Comparison of ENCODE assay signal across 8 cellular contexts in genomic region chr1:74197657-74198552, GRCh38. TPM values are rescaled to one million over a fixed set of nuclear protein-coding genes. Genes with fewer than 3 reads are reported as not detected.
DNase-seq lines count a peak whose midpoint lies in the region; ATAC-seq, FAIRE-seq and TF ChIP-seq lines count a peak whose summit lies in the region.

TSS of gene FPGT (plus strand) at chr1:74198242. CDS start at chr1:74198279, 37 bp downstream.
TSS of gene LRRIQ3 (minus strand) at chr1:74198176. CDS start at chr1:74183684, 14,492 bp downstream.

- TF ChIP-seq CTCF in chondrocyte (IDR thresholded peaks at IDR 0.05) (no peak), keratinocyte (optimal IDR thresholded peaks at IDR 0.05 in 1 of 3, IDR thresholded peaks at IDR 0.05 in 1 of 3, conservative IDR thresholded peaks at IDR 0.05 in 1 of 3; ENCODE audit: extremely low read depth in 1 of 3, insufficient read depth in 2 of 3, low read length in 3 of 3) (no peak)

- H3K4me2 ChIP-seq in keratinocyte (ENCODE audit: control insufficient read depth, extremely low read depth, insufficient read depth, low read depth, low read length), result peak within 1 kb of the TSS; percentile 69

- FAIRE-seq in keratinocyte (lab: Jason Lieb, UNC), result peak; percentile 60

- peak within 1 kb of the TSS; percentile 90 for H3K4me3 Mint-ChIP-seq in chondrocyte (ENCODE audit: unreplicated experiment)

- DNase-seq in Ammon's horn (ENCODE audit: low spot score) (peak; percentile 96), NCI-H460 (ENCODE audit: extremely low read depth, low read depth) (peak; percentile 88), chondrocyte (ENCODE audit: low spot score) (peak; percentile 97), keratinocyte (ENCODE audit: low read depth, low spot score) (peak; percentile 32)
- peak; percentile 92 for DNase-seq in activated CD4-positive, alpha-beta T cell treated with anti-CD3 and anti-CD28 coated beads for 1 hour
- peak; percentile 92 to 94 (median 92) for DNase-seq in stimulated activated CD4-positive, alpha-beta T cell treated with anti-CD3 and anti-CD28 coated beads, Interleukin-12 subunit alpha, Interleukin-12 subunit beta, amount 100 ng/mL, for 48 hours (ENCODE audit: low read depth in 2 of 3, low spot score in 1 of 3)

- peak within 1 kb of the TSS; percentile 73 for H3K27ac ChIP-seq in keratinocyte (ENCODE audit: control insufficient read depth, insufficient read depth, low read length)

- H3K4me1 ChIP-seq in keratinocyte (ENCODE audit: control insufficient read depth, extremely low read depth, insufficient read depth, low read length), result peaks cover 7% of the 10 kb centered on the region

- no peaks in the 10 kb centered on the region for H3K9me3 ChIP-seq in keratinocyte (ENCODE audit: control insufficient read depth, low read depth, low read length)

- H4K20me1 ChIP-seq in keratinocyte (ENCODE audit: control insufficient read depth, extremely low read depth, insufficient read depth, low read length), result no peaks in the 10 kb centered on the region

- no peaks in the 10 kb centered on the region for H3K27me3 ChIP-seq in keratinocyte (ENCODE audit: control insufficient read depth, extremely low read depth, insufficient read depth, low read length)

- peaks cover 4% of the 10 kb centered on the region for H3K79me2 ChIP-seq in keratinocyte (ENCODE audit: control insufficient read depth, insufficient read depth, low read length)

- peak within 1 kb of the TSS; percentile 96 for H2AFZ ChIP-seq in keratinocyte (ENCODE audit: control insufficient read depth, low read length)

- peaks cover 3% of the 10 kb centered on the region for H3K36me3 Mint-ChIP-seq in chondrocyte (ENCODE audit: low read depth)

- H3K9me1 ChIP-seq in keratinocyte (ENCODE audit: control insufficient read depth, extremely low read depth, insufficient read depth, low read length), result no peaks in the 10 kb centered on the region

- H3K27me3 Mint-ChIP-seq in chondrocyte (ENCODE audit: low read depth), result no peaks in the 10 kb centered on the region

- peak; percentile 97 for ATAC-seq in HG03432 (IDR thresholded peaks at IDR 0.05; ENCODE audit: unreplicated experiment)

- no peaks in the 10 kb centered on the region for H3K9me3 Mint-ChIP-seq in chondrocyte (ENCODE audit: low read depth)

- H3K4me1 Mint-ChIP-seq in chondrocyte (ENCODE audit: low read depth), result peaks cover 17% of the 10 kb centered on the region

- peak within 1 kb of the TSS; percentile 54 to 88 (median 80) for H3K4me3 ChIP-seq in keratinocyte (ENCODE audit: control insufficient read depth in 2 of 3, extremely low read depth in 1 of 3, insufficient read depth in 2 of 3, low read depth in 1 of 3, low read length in 3 of 3)

- H3K36me3 ChIP-seq in keratinocyte (ENCODE audit: control insufficient read depth in 2 of 2, extremely low read depth in 1 of 2, insufficient read depth in 2 of 2, low read length in 2 of 2), result no peaks in the 10 kb centered on the region

- peak within 1 kb of the TSS; percentile 96 for H3K27ac Mint-ChIP-seq in chondrocyte (ENCODE audit: unreplicated experiment)

- dilution Hi-C loops in keratinocyte (cut with MboI; ENCODE audit: extremely low pct_ligation_motif_present, low sequenced_read_pairs), result no loop called here

- H3K9ac ChIP-seq in keratinocyte (ENCODE audit: control insufficient read depth, extremely low read depth, insufficient read depth, low read length), result peak within 1 kb of the TSS; percentile 78

- TF ChIP-seq POLR2A in GM19193 (IDR thresholded peaks at IDR 0.05; ENCODE audit: extremely low read depth, insufficient read depth, insufficient read length), result peak; percentile 80

RNA-seq across cellular contexts. Expression of gene FPGT, which starts in this region (rescaled TPM):
- total RNA-seq in NCI-H460 (2014; rRNA removed; shearing (Covaris generic)), result 11.9 and 15.9 TPM in 2 replicates
- 15.9 and 19.8 TPM in 2 replicates for polyA plus RNA-seq in NCI-H460 (2014; cell fraction: nucleus; rRNA removed)
- total RNA-seq in chondrocyte, result 9.0 to 16.4 TPM (median 11.8 TPM) in 3 replicates
- polyA plus RNA-seq in keratinocyte, result 12.9 to 23.6 TPM (median 15.4 TPM) in 3 replicates
- 4.3 TPM for polyA plus RNA-seq in keratinocyte (2011; ENCODE audit: low read depth)
- 12.2 and 25.2 TPM in 2 replicates for polyA plus RNA-seq in keratinocyte (2011; cell fraction: cytosol; rRNA removed)
- 10.8 and 21.3 TPM in 2 replicates for polyA plus RNA-seq in keratinocyte (2011; cell fraction: nucleus; rRNA removed)
- 9.4 and 11.8 TPM in 2 replicates for polyA plus RNA-seq in keratinocyte (2012; ENCODE audit: low replicate concordance)
- 0.56 to 17.6 TPM (median 10.0 TPM) in 3 replicates for polyA minus RNA-seq in keratinocyte
- 6.9 TPM for polyA minus RNA-seq in keratinocyte (2011; cell fraction: cytosol; rRNA and poly(A)+ RNA removed)
- polyA minus RNA-seq in keratinocyte (2011; cell fraction: nucleus; rRNA and poly(A)+ RNA removed), result 9.1 and 9.2 TPM in 2 replicates

RNA-seq across cellular contexts. Expression of gene LRRIQ3, which starts in this region (rescaled TPM):
- total RNA-seq in NCI-H460 (2014; rRNA removed; shearing (Covaris generic)), result 2.1 and 2.6 TPM in 2 replicates
- 1.3 and 2.8 TPM in 2 replicates for polyA plus RNA-seq in NCI-H460 (2014; cell fraction: nucleus; rRNA removed)
- 0.23 to 0.34 TPM in 2 of 3 replicates, not detected in the other for total RNA-seq in chondrocyte
- 0.94 to 1.8 TPM (median 1.1 TPM) in 3 replicates for polyA plus RNA-seq in keratinocyte
- 0.50 TPM for polyA plus RNA-seq in keratinocyte (2011; ENCODE audit: low read depth)
- 1.0 and 1.5 TPM in 2 replicates for polyA plus RNA-seq in keratinocyte (2011; cell fraction: cytosol; rRNA removed)
- 0.39 and 0.67 TPM in 2 replicates for polyA plus RNA-seq in keratinocyte (2011; cell fraction: nucleus; rRNA removed)
- polyA plus RNA-seq in keratinocyte (2012; ENCODE audit: low replicate concordance), result 0.30 and 1.8 TPM in 2 replicates
- polyA minus RNA-seq in keratinocyte, result 0.76 to 1.7 TPM in 2 of 3 replicates, not detected in the other
- polyA minus RNA-seq in keratinocyte (2011; cell fraction: cytosol; rRNA and poly(A)+ RNA removed), result 1.2 TPM
- polyA minus RNA-seq in keratinocyte (2011; cell fraction: nucleus; rRNA and poly(A)+ RNA removed), result 0.47 TPM in 1 of 2 replicates, not detected in the other

Comparison
In these comparisons a context has a peak if more than half of its experiments do, and no peak if none do; other contexts are left out.
1. Peak in every context shown above with its lines: DNase-seq, ATAC-seq, H3K4me3 ChIP-seq and H3K27ac ChIP-seq.
2. DNase-seq: peak in every context shown above with its lines; median percentile 97 in chondrocyte; 96 in Ammon's horn; 92 in activated CD4-positive, alpha-beta T cell treated with anti-CD3 and anti-CD28 coated beads for 1 hour; 92 in stimulated activated CD4-positive, alpha-beta T cell treated with anti-CD3 and anti-CD28 coated beads, Interleukin-12 subunit alpha, Interleukin-12 subunit beta, amount 100 ng/mL, for 48 hours; 88 in NCI-H460; 32 in keratinocyte.